17 cellular contexts compared by ENCODE assay signal in the genomic region with DNA sequence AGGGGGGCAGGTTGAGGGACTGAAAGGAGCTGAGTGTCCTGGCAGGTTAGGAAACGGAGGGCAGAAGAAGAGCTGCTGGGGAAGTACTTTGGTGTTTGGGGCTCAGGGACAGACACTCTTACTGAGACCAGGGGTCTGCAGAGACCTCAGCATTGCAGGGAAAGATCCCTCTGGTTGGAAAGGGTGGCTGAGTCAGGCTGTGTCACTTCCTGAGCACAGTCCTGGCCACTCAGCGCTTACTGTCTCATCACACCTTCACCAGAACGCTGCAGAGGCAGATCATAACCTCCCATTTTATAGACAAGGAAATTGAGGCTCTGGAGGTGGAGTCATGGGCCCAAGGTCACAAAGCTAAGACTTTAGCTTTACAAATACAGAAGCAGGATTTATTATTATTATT. TPM values are rescaled to one million over a fixed set of nuclear protein-coding genes. Genes with fewer than 3 reads are reported as not detected.
DNase-seq lines count a peak whose midpoint lies in the region; ATAC-seq and TF ChIP-seq lines count a peak whose summit lies in the region.
"Had no signal": no experiment of that assay in that cellular context is flagged by ENCODE, and none has a peak within 500 bp of the region (broad histone marks: within the 10 kb centered on the region; RNA-seq: fewer than 3 reads in every experiment).

No MANE protein-coding gene starts in this region.

- no peaks in the 10 kb centered on the region for H3K36me3 ChIP-seq in breast epithelium

- peaks cover 11 to 16% of the 10 kb centered on the region in 2 donors for H3K4me1 ChIP-seq in breast epithelium
- H3K4me1 ChIP-seq: A549 had no signal

- intact Hi-C loops in breast epithelium (cut with DNase I; ENCODE audit: low total_unique reads): no loop called here
- intact Hi-C loops in MCF 10A (cut with micrococcal nuclease): no loop called here

- BruUV-seq in MCF 10A (replicated peaks; lab: Mats Ljungman, UMichigan): no TSS peak

- peak overlapping the region; percentile 19 to 23 for H3K27ac ChIP-seq in breast epithelium
- H3K27ac ChIP-seq: 22Rv1, A549 had no signal

- H3K9me3 ChIP-seq in breast epithelium: no peaks in the 10 kb centered on the region
- H3K9me3 ChIP-seq: A549 had no signal

- POLR2A ChIA-PET in MCF 10A (lab: Yijun Ruan, JAX): no interaction called here
- POLR2A ChIA-PET in activated CD8-positive, alpha-beta T cell treated with anti-CD3 and anti-CD28 coated beads, Interleukin-2, amount 10 ng/mL, durations not matched to agents 7 days and 5 days (lab: Charles Lee): no interaction called here

- H3K4me1 Mint-ChIP-seq in MCF 10A (ENCODE audit: insufficient read depth, unreplicated experiment): no peaks in the 10 kb centered on the region
- no peaks in the 10 kb centered on the region for H3K4me1 Mint-ChIP-seq in activated CD8-positive, alpha-beta T cell treated with anti-CD3 and anti-CD28 coated beads, Interleukin-2, amount 10 ng/mL, durations not matched to agents 7 days and 5 days (ENCODE audit: low read depth)

- H3K27ac Mint-ChIP-seq in MCF 10A (ENCODE audit: low read depth, unreplicated experiment): no peak overlapping the region
- H3K27ac Mint-ChIP-seq in activated CD8-positive, alpha-beta T cell treated with anti-CD3 and anti-CD28 coated beads, Interleukin-2, amount 10 ng/mL, durations not matched to agents 7 days and 5 days: no peak overlapping the region
- H3K27ac Mint-ChIP-seq: CD8-positive, alpha-beta T cell; GM23338 had no signal

- TF ChIP-seq CTCF in breast epithelium (IDR thresholded peaks at IDR 0.05) (no peak), MCF 10A (IDR thresholded peaks at IDR 0.05; ENCODE audit: unreplicated experiment) (no peak), epithelial cell of esophagus (IDR thresholded peaks at IDR 0.05; ENCODE audit: insufficient read depth, low read depth, low read length, missing control alignments) (no peak)

- DNase-seq in breast epithelium (ENCODE audit: low spot score in 2 of 2): no peak
- DNase-seq in MCF 10A (ENCODE audit: unreplicated experiment): no peak
- DNase-seq in HT1080 (ENCODE audit: low read depth): peak; percentile 33
- DNase-seq in epithelial cell of esophagus (ENCODE audit: low read depth): peak; percentile 26
- no peak for DNase-seq in occipital lobe (lab: John Stamatoyannopoulos, UW)
- DNase-seq in activated CD8-positive, alpha-beta T cell treated with anti-CD3 and anti-CD28 coated beads, Interleukin-2, amount 10 ng/mL, durations not matched to agents 7 days and 5 days: no peak
- DNase-seq: AML-193; Calu3; CD8-positive, alpha-beta T cell; EL; H7 had no signal

- H3K27me3 Mint-ChIP-seq in MCF 10A (ENCODE audit: insufficient read depth, unreplicated experiment): no peaks in the 10 kb centered on the region
- H3K27me3 Mint-ChIP-seq in activated CD8-positive, alpha-beta T cell treated with anti-CD3 and anti-CD28 coated beads, Interleukin-2, amount 10 ng/mL, durations not matched to agents 7 days and 5 days (ENCODE audit: low read depth): peaks cover 19% of the 10 kb centered on the region

- H3K36me3 Mint-ChIP-seq in MCF 10A (ENCODE audit: insufficient read depth, unreplicated experiment): no peaks in the 10 kb centered on the region
- H3K36me3 Mint-ChIP-seq in activated CD8-positive, alpha-beta T cell treated with anti-CD3 and anti-CD28 coated beads, Interleukin-2, amount 10 ng/mL, durations not matched to agents 7 days and 5 days (ENCODE audit: low read depth): no peaks in the 10 kb centered on the region
- H3K36me3 Mint-ChIP-seq: CD8-positive, alpha-beta T cell had no signal

- CTCF ChIA-PET in MCF 10A (lab: Yijun Ruan, JAX): interaction anchor here (1.5 to 2.1 kb wide), 2 partner anchors 22 to 38 kb away, joined by 6 to 9 read pairs; no protein-coding TSS in a partner anchor
- CTCF ChIA-PET in activated CD8-positive, alpha-beta T cell treated with anti-CD3 and anti-CD28 coated beads, Interleukin-2, amount 10 ng/mL, durations not matched to agents 7 days and 5 days (lab: Charles Lee): interaction anchor here (1.1 to 1.4 kb wide), 2 partner anchors 22 to 110 kb away, joined by 3 read pairs; no protein-coding TSS in a partner anchor

- H3K9me3 Mint-ChIP-seq in MCF 10A (ENCODE audit: unreplicated experiment): no peaks in the 10 kb centered on the region
- H3K9me3 Mint-ChIP-seq in activated CD8-positive, alpha-beta T cell treated with anti-CD3 and anti-CD28 coated beads, Interleukin-2, amount 10 ng/mL, durations not matched to agents 7 days and 5 days (ENCODE audit: insufficient read depth): no peaks in the 10 kb centered on the region
- H3K9me3 Mint-ChIP-seq: CD8-positive, alpha-beta T cell; GM23338 had no signal

- no peak for TF ChIP-seq POLR2A in breast epithelium (IDR thresholded peaks at IDR 0.05)

- H3K4me3 Mint-ChIP-seq in MCF 10A (ENCODE audit: unreplicated experiment): no peak overlapping the region
- H3K4me3 Mint-ChIP-seq in activated CD8-positive, alpha-beta T cell treated with anti-CD3 and anti-CD28 coated beads, Interleukin-2, amount 10 ng/mL, durations not matched to agents 7 days and 5 days: no peak overlapping the region
- H3K4me3 Mint-ChIP-seq: CD8-positive, alpha-beta T cell; GM23338 had no signal

- H3K27me3 ChIP-seq in breast epithelium: no peaks in the 10 kb centered on the region

- no peak for ATAC-seq in GM18517 (IDR thresholded peaks at IDR 0.05; ENCODE audit: unreplicated experiment)
- ATAC-seq in activated CD8-positive, alpha-beta T cell treated with anti-CD3 and anti-CD28 coated beads, Interleukin-2, amount 10 ng/mL, durations not matched to agents 7 days and 5 days: no peak
- ATAC-seq: A549; CD8-positive, alpha-beta T cell; GM23338 had no signal

- H3K4me3 ChIP-seq in breast epithelium: no peak overlapping the region
- H3K4me3 ChIP-seq in epithelial cell of esophagus (ENCODE audit: low read length): no peak overlapping the region
- H3K4me3 ChIP-seq: A549, GM23338 had no signal

RNA-seq across cellular contexts. Expression of a gene that starts 54.3 kb away (rescaled TPM):
- 10 to 100 TPM in 1 of 3 donors, 1 to 10 TPM in 1, under 1 TPM in 1; 0.16 to 20.3 (median 9.2) TPM for total RNA-seq in breast epithelium
- total RNA-seq in MCF 10A (2022): 3.4 and 3.9 TPM in 2 replicates
- 0.55 and 1.3 TPM in 2 replicates for total RNA-seq in HT1080 (2014; rRNA removed; shearing (Covaris generic))
- polyA plus RNA-seq in HT1080 (2015; cell fraction: cytosol; rRNA removed): 2.4 and 3.2 TPM in 2 replicates
- 0.86 and 1.5 TPM in 2 replicates for polyA plus RNA-seq in HT1080 (2015; cell fraction: nucleus; rRNA removed)
- not detected for total RNA-seq in occipital lobe
- not detected for total RNA-seq in activated CD8-positive, alpha-beta T cell treated with anti-CD3 and anti-CD28 coated beads, Interleukin-2, amount 10 ng/mL, durations not matched to agents 7 days and 5 days
- total RNA-seq: Calu3; CD8-positive, alpha-beta T cell; HT-29 had no signal
- polyA plus RNA-seq: BJ had no signal

Comparison
In these comparisons a context has a peak if more than half of its experiments do, and no peak if none do; other contexts are left out.
1. DNase-seq: peak in HT1080 (single experiment) and epithelial cell of esophagus (single experiment); none in breast epithelium (0 of 2), MCF 10A (single experiment), occipital lobe (single experiment) and activated CD8-positive, alpha-beta T cell treated with anti-CD3 and anti-CD28 coated beads, Interleukin-2, amount 10 ng/mL, durations not matched to agents 7 days and 5 days (single experiment).